Comparison of ENCODE assay signal across 8 cellular contexts in genomic region chr1:234970371-234970730, GRCh38.
DNase-seq lines count a peak whose midpoint lies in the region; ATAC-seq and TF ChIP-seq lines count a peak whose summit lies in the region.

No MANE protein-coding gene starts in this region.

- no peak overlapping the region for H4K12ac ChIP-seq in trophoblast cell (ENCODE audit: low read depth, low read length)

- no peak overlapping the region for H3K27ac ChIP-seq in CD8-positive, alpha-beta memory T cell (ENCODE audit: low read depth, low read length)
- H3K27ac ChIP-seq in fibroblast of lung (ENCODE audit: insufficient read depth, low read length) (peak overlapping the region; percentile 91), trophoblast cell (ENCODE audit: low read depth, low read length) (peak overlapping the region; percentile 83)

- CTCF ChIA-PET in CD8-positive, alpha-beta memory T cell (lab: Charles Lee) = interaction anchor here (2.9 kb wide), 1 partner anchor 9 kb away, joined by 12 read pairs; no protein-coding TSS in a partner anchor

- H4K20me1 ChIP-seq in fibroblast of lung (ENCODE audit: control insufficient read depth, extremely low read depth, insufficient read depth, low read length) = no peaks in the 10 kb centered on the region

- peaks cover 29 to 57% (median 44%) of the 10 kb centered on the region in 3 donors for H3K4me1 Mint-ChIP-seq in CD8-positive, alpha-beta memory T cell

- no peak overlapping the region for H4K8ac ChIP-seq in trophoblast cell (ENCODE audit: low read depth, low read length)

- H2AFZ ChIP-seq in fibroblast of lung (ENCODE audit: low read length) = no peak overlapping the region
- no peak overlapping the region for H2AFZ ChIP-seq in trophoblast cell (ENCODE audit: insufficient read depth, low read length, poor library complexity)

- POLR2A ChIA-PET in CD8-positive, alpha-beta memory T cell (lab: Charles Lee) = no interaction called here

- H2AK5ac ChIP-seq in trophoblast cell (ENCODE audit: low read length) = no peak overlapping the region

- no peaks in the 10 kb centered on the region for H3K27me3 ChIP-seq in CD8-positive, alpha-beta memory T cell (ENCODE audit: insufficient read depth, low read length, poor library complexity, severe bottlenecking)
- no peaks in the 10 kb centered on the region for H3K27me3 ChIP-seq in fibroblast of lung (ENCODE audit: control insufficient read depth, insufficient read depth, low read length)
- no peaks in the 10 kb centered on the region for H3K27me3 ChIP-seq in trophoblast cell (ENCODE audit: insufficient read depth, low read length)

- H3K27ac Mint-ChIP-seq in CD8-positive, alpha-beta memory T cell = peak overlapping the region in 6 of 8 donors; percentile 5 to 85 (median 64)

- H3K4ac ChIP-seq in trophoblast cell (ENCODE audit: low read depth, low read length) = no peak overlapping the region

- H3K9me3 ChIP-seq in CD8-positive, alpha-beta memory T cell (ENCODE audit: low read length) = no peaks in the 10 kb centered on the region
- H3K9me3 ChIP-seq in fibroblast of lung (ENCODE audit: control insufficient read depth, insufficient read depth, low read depth, low read length) (no peaks in the 10 kb centered on the region), trophoblast cell (ENCODE audit: insufficient read depth, low read depth, low read length) (no peaks in the 10 kb centered on the region)

- H2BK12ac ChIP-seq in trophoblast cell (ENCODE audit: low read length) = no peak overlapping the region

- H2BK5ac ChIP-seq in trophoblast cell (ENCODE audit: low read depth, low read length, poor library complexity) = peak overlapping the region; percentile 68

- no peak overlapping the region for H3K18ac ChIP-seq in trophoblast cell (ENCODE audit: low read length)

- no peak for DNase-seq in CD8-positive, alpha-beta memory T cell
- peak; percentile 85 for DNase-seq in SHP77 treated with DMSO at 0.1 percent for 48 hours (lab: John Stamatoyannopoulos, UW)
- peak; percentile 98 to 99 for DNase-seq in fibroblast of lung (ENCODE audit: low read depth in 2 of 2)
- no peak for DNase-seq in trophoblast cell
- no peak for DNase-seq in dedifferentiated amniotic fluid mesenchymal stem cell (ENCODE audit: extremely low spot score)
- DNase-seq in stimulated activated naive CD4-positive, alpha-beta T cell (lab: John Stamatoyannopoulos, UW) = no peak
- no peak for DNase-seq in stimulated activated CD4-positive, alpha-beta T cell treated with anti-CD3 and anti-CD28 coated beads, Interleukin-4, amount 100 ng/mL, for 24 hours

- no CpG with 5 or more reads among the region's 5 CpGs for WGBS in trophoblast cell (ENCODE audit: extremely low coverage, insufficient coverage, insufficient read length)

- H3K36me3 Mint-ChIP-seq in CD8-positive, alpha-beta memory T cell = no peaks in the 10 kb centered on the region

- peak overlapping the region; percentile 74 for H3K9ac ChIP-seq in fibroblast of lung (ENCODE audit: insufficient read depth, low read length)
- H3K9ac ChIP-seq in trophoblast cell (ENCODE audit: low read length) = no peak overlapping the region

- no peaks in the 10 kb centered on the region for H3K79me2 ChIP-seq in fibroblast of lung (ENCODE audit: control insufficient read depth, insufficient read depth, low read length)
- peaks cover 4% of the 10 kb centered on the region for H3K79me2 ChIP-seq in trophoblast cell (ENCODE audit: control insufficient read depth, insufficient read depth, low read length, poor library complexity)

- no peak for TF ChIP-seq CTCF in fibroblast of lung (conservative IDR thresholded peaks at IDR 0.05 in 1 of 2, IDR thresholded peaks at IDR 0.05 in 1 of 2; ENCODE audit: low read depth in 1 of 2, low read length in 2 of 2)

- no peaks in the 10 kb centered on the region for H3K36me3 ChIP-seq in CD8-positive, alpha-beta memory T cell (ENCODE audit: insufficient read depth, low read length)
- H3K36me3 ChIP-seq in fibroblast of lung (ENCODE audit: control insufficient read depth, insufficient read depth, low read length) (no peaks in the 10 kb centered on the region), trophoblast cell (ENCODE audit: control insufficient read depth in 1 of 2, insufficient read depth in 2 of 2, low read length in 2 of 2) (no peaks in the 10 kb centered on the region)

- ATAC-seq in GM21381 (IDR thresholded peaks at IDR 0.05; ENCODE audit: unreplicated experiment) = no peak

- peaks cover 33% of the 10 kb centered on the region for H3K4me1 ChIP-seq in CD8-positive, alpha-beta memory T cell (ENCODE audit: insufficient read depth, low read length)
- H3K4me1 ChIP-seq in fibroblast of lung (ENCODE audit: control insufficient read depth, extremely low read depth, insufficient read depth, low read length) (peaks cover 30% of the 10 kb centered on the region), trophoblast cell (ENCODE audit: control insufficient read depth in 1 of 2, insufficient read depth in 2 of 2, low read length in 2 of 2) (peaks cover 22 to 40% of the 10 kb centered on the region in 2 experiments)

- H3K27me3 Mint-ChIP-seq in CD8-positive, alpha-beta memory T cell = peaks cover 0 to 2% of the 10 kb centered on the region in 2 donors

- peaks cover 39% of the 10 kb centered on the region for H3K79me1 ChIP-seq in trophoblast cell (ENCODE audit: low read length)

- no peak overlapping the region for H3K23ac ChIP-seq in trophoblast cell (ENCODE audit: low read length)

- peak overlapping the region in 6 of 7 donors; percentile 6 to 52 (median 33) for H3K4me3 Mint-ChIP-seq in CD8-positive, alpha-beta memory T cell

- no peaks in the 10 kb centered on the region for H3K9me3 Mint-ChIP-seq in CD8-positive, alpha-beta memory T cell

- H3K4me2 ChIP-seq in fibroblast of lung (ENCODE audit: extremely low read depth, insufficient read depth, low read length) (peak overlapping the region; percentile 91), trophoblast cell (ENCODE audit: low read length) (peak overlapping the region; percentile 24)

- H3K4me3 ChIP-seq in CD8-positive, alpha-beta memory T cell (ENCODE audit: low read length) = no peak overlapping the region
- peak overlapping the region in 2 of 4 experiments; percentile 35 to 51 for H3K4me3 ChIP-seq in fibroblast of lung (replicated peaks in 1 of 4; ENCODE audit: control extremely low read depth in 1 of 4, insufficient read depth in 1 of 4, low read depth in 3 of 4, low read length in 4 of 4)
- no peak overlapping the region for H3K4me3 ChIP-seq in trophoblast cell (ENCODE audit: low read depth, low read length)

- H3K14ac ChIP-seq in trophoblast cell (ENCODE audit: low read length) = no peak overlapping the region

- H2BK120ac ChIP-seq in trophoblast cell (ENCODE audit: insufficient read depth, low read length, poor library complexity) = peak overlapping the region; percentile 82

- peak overlapping the region; percentile 84 for H4K91ac ChIP-seq in trophoblast cell (ENCODE audit: low read depth, low read length)

Comparison
In these comparisons a context has a peak if more than half of its experiments do, and no peak if none do; other contexts are left out.
1. DNase-seq: peak in SHP77 treated with DMSO at 0.1 percent for 48 hours (single experiment) and fibroblast of lung (2 of 2); none in CD8-positive, alpha-beta memory T cell (0 of 5), trophoblast cell (0 of 2), dedifferentiated amniotic fluid mesenchymal stem cell (single experiment), stimulated activated naive CD4-positive, alpha-beta T cell (0 of 6) and stimulated activated CD4-positive, alpha-beta T cell treated with anti-CD3 and anti-CD28 coated beads, Interleukin-4, amount 100 ng/mL, for 24 hours (single experiment).